ENCODE assay signal across 1 cellular context in the genomic region with DNA sequence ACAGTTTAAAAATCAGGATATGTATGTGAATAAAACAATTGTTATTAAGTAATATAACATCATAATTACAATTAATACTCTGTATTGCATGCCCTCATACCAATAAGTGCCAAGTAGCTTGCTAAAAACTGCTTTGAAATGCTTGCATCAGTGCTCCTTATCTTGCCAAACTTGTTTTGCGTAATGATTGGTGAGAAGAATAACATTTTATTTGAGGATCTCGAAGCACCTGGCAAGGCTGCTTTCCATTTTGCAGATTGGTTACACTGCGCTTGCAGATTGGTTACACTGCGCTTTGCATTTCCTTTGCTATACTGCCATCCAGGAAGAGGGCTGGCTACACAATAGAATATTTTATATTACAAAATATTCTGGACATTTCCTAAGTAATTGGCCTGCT.
TF ChIP-seq lines count a peak whose summit lies in the region.

No MANE protein-coding gene starts in this region.

TF ChIP-seq in endothelial cell of umbilical vein, 7 proteins besides CTCF, POLR2A, EP300 and RAD21 (continued from another document):
- TF ChIP-seq GATA2 (IDR thresholded peaks at IDR 0.05; ENCODE audit: insufficient read depth, insufficient read length, low read depth, low read length), result no peak
- no peak for TF ChIP-seq MYC (IDR thresholded peaks at IDR 0.05; ENCODE audit: low read depth, low read length)
- no peak for TF ChIP-seq EZH2 (IDR thresholded peaks at IDR 0.05; ENCODE audit: borderline replicate concordance, low read depth, low read length, severe bottlenecking)
- TF ChIP-seq POLR2AphosphoS5 (IDR thresholded peaks at IDR 0.05; ENCODE audit: insufficient read depth, low read depth, low read length), result no peak
- TF ChIP-seq JUN (IDR thresholded peaks at IDR 0.05; ENCODE audit: borderline replicate concordance, insufficient read depth, insufficient read length, low read depth), result no peak
